ENCODE assay signal across 23 cellular contexts in genomic region chr3:126417461-126418255, GRCh38. TPM values are rescaled to one million over a fixed set of nuclear protein-coding genes. Genes with fewer than 3 reads are reported as not detected.
DNase-seq lines count a peak whose midpoint lies in the region; ATAC-seq, FAIRE-seq and TF ChIP-seq lines count a peak whose summit lies in the region.
"Had no signal": no experiment of that assay in that cellular context is flagged by ENCODE, and none has a peak within 500 bp of the region (broad histone marks: within the 10 kb centered on the region; RNA-seq: fewer than 3 reads in every experiment).

No MANE protein-coding gene starts in this region.

- no peak overlapping the region for H2BK15ac ChIP-seq in H1 (ENCODE audit: low read length)

- FAIRE-seq in H1 (lab: Jason Lieb, UNC): no peak

- no peak for ATAC-seq in upper lobe of right lung

- no peak for TF ChIP-seq EP300 in H1 (IDR thresholded peaks at IDR 0.05; ENCODE audit: borderline replicate concordance in 1 of 2, low read depth in 2 of 2, low read length in 2 of 2)

- no peak overlapping the region for H4K91ac ChIP-seq in H1 (replicated peaks; ENCODE audit: insufficient read length, low read length)

- H3K4me1 ChIP-seq in H1 (replicated peaks in 1 of 4; ENCODE audit: control insufficient read depth in 3 of 4, insufficient read depth in 4 of 4, low read length in 3 of 4): peaks cover 0 to 7% (median 2%) of the 10 kb centered on the region in 4 experiments; a peak in 3 of 7 replicates
- H3K4me1 ChIP-seq in osteoblast (ENCODE audit: insufficient read depth, low read length): no peaks in the 10 kb centered on the region
- H3K4me1 ChIP-seq in upper lobe of right lung: no peaks in the 10 kb centered on the region
- H3K4me1 ChIP-seq: Peyer's patch had no signal

- no peak overlapping the region for H3K9ac ChIP-seq in H1 (replicated peaks in 1 of 4; ENCODE audit: extremely low read depth in 1 of 4, low read depth in 3 of 4, low read length in 3 of 4)

- H2BK12ac ChIP-seq in H1 (ENCODE audit: low read depth, low read length): no peak overlapping the region

- H2AFZ ChIP-seq in H1 (ENCODE audit: low read length) (no peak overlapping the region), osteoblast (ENCODE audit: low read length) (no peak overlapping the region)

- no peak overlapping the region for H3K18ac ChIP-seq in H1 (ENCODE audit: extremely low read depth, low read length)

- peak; percentile 40 for DNase-seq in activated CD8-positive, alpha-beta memory T cell treated with anti-CD3 and anti-CD28 coated beads, Interleukin-2, amount 50 U/mL, for 48 hours
- no peak for DNase-seq in activated CD8-positive, alpha-beta memory T cell treated with anti-CD3 and anti-CD28 coated beads, Interleukin-2, amount 50 U/mL, for 4 hours
- DNase-seq in H1 (ENCODE audit: low read depth in 1 of 2, low spot score in 2 of 2) (peak in 1 of 2 experiments; percentile 41), osteoblast (ENCODE audit: insufficient read length, low spot score, missing footprints) (peak; percentile 54), upper lobe of right lung (peak; percentile 56), NCI-H2029 (lab: John Stamatoyannopoulos, UW) (no peak), C1 segment of cervical spinal cord (lab: John Stamatoyannopoulos, UW) (no peak)
- no peak for DNase-seq in stimulated activated CD4-positive, alpha-beta T cell treated with anti-CD3 and anti-CD28 coated beads, Interleukin-4, amount 100 ng/mL, for 1 hour
- DNase-seq: 8988T; CD4-positive, CD25-positive, alpha-beta regulatory T cell; COR-L47; GDM1; HCEC 1CT; NCI-H1092; NCI-H1436 treated with DMSO at 0.1 percent for 48 hours; NCI-H2029 treated with DMSO at 0.1 percent for 48 hours; NCI-H2171; NCI-H446; NCI-H69 had no signal

- H3K79me1 ChIP-seq in H1 (ENCODE audit: low read depth, low read length): no peaks in the 10 kb centered on the region

- no peaks in the 10 kb centered on the region for H3K36me3 ChIP-seq in H1 (ENCODE audit: control insufficient read depth in 2 of 4, insufficient read depth in 4 of 4, low read length in 3 of 4)
- no peaks in the 10 kb centered on the region for H3K36me3 ChIP-seq in osteoblast (ENCODE audit: insufficient read depth, low read length)
- H3K36me3 ChIP-seq in upper lobe of right lung: no peaks in the 10 kb centered on the region
- H3K36me3 ChIP-seq: Peyer's patch had no signal

- H3K4ac ChIP-seq in H1 (replicated peaks; ENCODE audit: insufficient read length, low read depth, low read length): no peak overlapping the region

- H3K79me2 ChIP-seq in H1 (ENCODE audit: control insufficient read depth in 1 of 2, insufficient read depth in 2 of 2, low read length in 2 of 2) (no peaks in the 10 kb centered on the region), osteoblast (ENCODE audit: insufficient read depth, low read length) (no peaks in the 10 kb centered on the region)

- H3K27me3 ChIP-seq in H1 (replicated peaks in 1 of 4; ENCODE audit: control insufficient read depth in 3 of 4, extremely low read depth in 1 of 4, insufficient read depth in 3 of 4, low read length in 3 of 4): no peaks in the 10 kb centered on the region; a peak in 1 of 7 replicates
- peaks cover 24% of the 10 kb centered on the region for H3K27me3 ChIP-seq in osteoblast (ENCODE audit: insufficient read depth, low read length)
- peaks cover 50% of the 10 kb centered on the region for H3K27me3 ChIP-seq in upper lobe of right lung
- H3K27me3 ChIP-seq: Peyer's patch had no signal

- no peak for TF ChIP-seq RAD21 in H1 (IDR thresholded peaks at IDR 0.05 in 1 of 2, conservative IDR thresholded peaks at IDR 0.05 in 1 of 2; ENCODE audit: low read depth in 2 of 2, low read length in 2 of 2)

- no peak overlapping the region for H3K56ac ChIP-seq in H1 (replicated peaks; ENCODE audit: insufficient read length, low read depth, low read length)

- POLR2A ChIA-PET in H1 (lab: Charles Lee; ENCODE audit: partially characterized antibody): interaction anchor here (1.4 to 2.1 kb wide), 2 partner anchors 18 to 24 kb away, joined by 3 to 7 read pairs; no protein-coding TSS in a partner anchor

- H4K5ac ChIP-seq in H1 (ENCODE audit: insufficient read length, low read depth, low read length): no peak overlapping the region

- CTCF ChIA-PET in H1 (lab: Charles Lee; ENCODE audit: partially characterized antibody): interaction anchor here (0.6 to 2.5 kb wide), 5 partner anchors 24 to 285 kb away, joined by 3 to 9 read pairs (median 4); no protein-coding TSS in a partner anchor

- no peak for TF ChIP-seq CTCF in H1 (IDR thresholded peaks at IDR 0.05; ENCODE audit: control extremely low read depth in 1 of 3, insufficient read depth in 1 of 3, low read depth in 1 of 3, low read length in 3 of 3)
- TF ChIP-seq CTCF in osteoblast (IDR thresholded peaks at IDR 0.05; ENCODE audit: extremely low read depth, low read depth, low read length): no peak
- TF ChIP-seq CTCF in upper lobe of right lung (IDR thresholded peaks at IDR 0.05): no peak

- no peak overlapping the region for H2BK120ac ChIP-seq in H1 (replicated peaks; ENCODE audit: low read depth, low read length)

- peak overlapping the region; percentile 31; the same call in 1 of the 2 replicates for H4K8ac ChIP-seq in H1 (ENCODE audit: extremely low read depth, insufficient read depth, low read length)

- intact Hi-C loops in upper lobe of right lung (cut with DNase I): no loop called here

- H3K9me3 ChIP-seq in H1 (ENCODE audit: insufficient read depth in 2 of 2, low read depth in 1 of 2, low read length in 1 of 2) (no peaks in the 10 kb centered on the region), osteoblast (ENCODE audit: low read depth, low read length) (no peaks in the 10 kb centered on the region), upper lobe of right lung (no peaks in the 10 kb centered on the region)
- H3K9me3 ChIP-seq: Peyer's patch had no signal

- no peak overlapping the region for H3K14ac ChIP-seq in H1 (ENCODE audit: insufficient read length)

- H4K20me1 ChIP-seq in H1 (replicated peaks in 1 of 2; ENCODE audit: control insufficient read depth in 1 of 2, insufficient read depth in 2 of 2, low read length in 2 of 2): no peaks in the 10 kb centered on the region
- H4K20me1 ChIP-seq in osteoblast (ENCODE audit: insufficient read depth, low read length): no peaks in the 10 kb centered on the region

- TF ChIP-seq POLR2A in H1 (IDR thresholded peaks at IDR 0.05; ENCODE audit: control extremely low read depth in 1 of 2, low read depth in 2 of 2, low read length in 2 of 2): no peak

- no peak overlapping the region for H3K23ac ChIP-seq in H1 (ENCODE audit: insufficient read length)

- H3K23me2 ChIP-seq in H1 (ENCODE audit: low read depth, low read length): no peaks in the 10 kb centered on the region

- no peak overlapping the region for H3K27ac ChIP-seq in H1 (ENCODE audit: low read depth, low read length)
- no peak overlapping the region for H3K27ac ChIP-seq in osteoblast (ENCODE audit: low read depth, low read length)
- no peak overlapping the region for H3K27ac ChIP-seq in upper lobe of right lung
- H3K27ac ChIP-seq: Peyer's patch had no signal

- no peak overlapping the region for H2BK5ac ChIP-seq in H1 (ENCODE audit: low read depth, low read length)

- H2AK5ac ChIP-seq in H1 (ENCODE audit: low read depth, low read length): no peak overlapping the region

- H3K4me3 ChIP-seq in H1 (ENCODE audit: extremely low read depth in 1 of 4, insufficient read depth in 2 of 4, low read depth in 3 of 4, low read length in 4 of 4) (no peak overlapping the region), osteoblast (ENCODE audit: insufficient read depth, low read length) (no peak overlapping the region), upper lobe of right lung (no peak overlapping the region)
- H3K4me3 ChIP-seq: Peyer's patch had no signal

- 91% methylated on average over 14 of the region's 16 CpGs; no CpG with 5 or more reads in 1 of the 2 experiments for WGBS in H1 (ENCODE audit: extremely low coverage in 1 of 2, insufficient coverage in 1 of 2, insufficient read length in 1 of 2, insufficient replicate concordance in 2 of 2, low coverage in 1 of 2, low lambda C conversion rate in 2 of 2, missing lambda C conversion rate in 1 of 2), 2 experiments

- no peak overlapping the region for H2BK20ac ChIP-seq in H1 (ENCODE audit: low read length)

- no peak overlapping the region for H3K4me2 ChIP-seq in H1 (ENCODE audit: insufficient read depth in 1 of 2, low read depth in 2 of 2, low read length in 2 of 2)
- H3K4me2 ChIP-seq in osteoblast (ENCODE audit: insufficient read depth, low read length): no peak overlapping the region

TF ChIP-seq in H1, 55 proteins besides CTCF, POLR2A, EP300 and RAD21:
- TF ChIP-seq RXRA (IDR thresholded peaks at IDR 0.05; ENCODE audit: insufficient read depth, low read depth, low read length): no peak
- no peak for TF ChIP-seq SIRT6 (IDR thresholded peaks at IDR 0.05; ENCODE audit: low read length)
- TF ChIP-seq SIX5 (IDR thresholded peaks at IDR 0.05; ENCODE audit: low read depth, low read length): no peak
- no peak for TF ChIP-seq BACH1 (IDR thresholded peaks at IDR 0.05; ENCODE audit: low read length)
- no peak for TF ChIP-seq KDM1A (IDR thresholded peaks at IDR 0.05; ENCODE audit: borderline replicate concordance, low read length)
- no peak for TF ChIP-seq JUND (IDR thresholded peaks at IDR 0.05; ENCODE audit: low read length)
- TF ChIP-seq CTBP2 (IDR thresholded peaks at IDR 0.05; ENCODE audit: borderline replicate concordance, insufficient read depth, insufficient read length, low read length): no peak

RNA-seq across cellular contexts. Expression of gene CFAP100, which starts 22.9 kb away (rescaled TPM):
- not detected in 2 replicates for total RNA-seq in H1 (2021; fragmentation: NEBNext Ultra II Directional; extraction: Animal tissue kit (Norgen Biotek cat#: 25700))
- 0.09 and 0.17 TPM in 2 replicates for polyA plus RNA-seq in H1 (2011; rRNA removed)
- polyA plus RNA-seq in H1 (2011; cell fraction: cytosol; rRNA removed): 0.12 TPM
- 0.68 TPM for polyA plus RNA-seq in H1 (2011; cell fraction: nucleus; rRNA removed)
- polyA plus RNA-seq in H1 (2012, experiment 1 of 2): not detected in 4 replicates
- not detected for polyA plus RNA-seq in H1 (2012, experiment 2 of 2)
- polyA plus RNA-seq in H1 (2013, experiment 1 of 2): 0.22 TPM
- 0.37 TPM for polyA plus RNA-seq in H1 (2013, experiment 2 of 2)
- polyA minus RNA-seq in H1 (2011; rRNA and poly(A)+ RNA removed): 0.69 TPM in 1 of 2 replicates, not detected in the other
- not detected for polyA minus RNA-seq in H1 (2011; cell fraction: cytosol; rRNA and poly(A)+ RNA removed)
- polyA minus RNA-seq in H1 (2011; cell fraction: nucleus; rRNA and poly(A)+ RNA removed): not detected
- total RNA-seq in osteoblast (not detected in 2 replicates), upper lobe of right lung (not detected)
- total RNA-seq: CD4-positive, CD25-positive, alpha-beta regulatory T cell; Daoy; MCF 10A; Peyer's patch had no signal
- polyA plus RNA-seq: AG04450; CD4-positive, CD25-positive, alpha-beta regulatory T cell had no signal

RNA-seq across cellular contexts. Expression of gene ZXDC, which starts 58.0 kb away (rescaled TPM):
- total RNA-seq in H1 (2021; fragmentation: NEBNext Ultra II Directional; extraction: Animal tissue kit (Norgen Biotek cat#: 25700)): 23.0 and 24.3 TPM in 2 replicates
- polyA plus RNA-seq in H1 (2011; rRNA removed): 12.7 and 19.1 TPM in 2 replicates
- 14.3 TPM for polyA plus RNA-seq in H1 (2011; cell fraction: cytosol; rRNA removed)
- 44.2 TPM for polyA plus RNA-seq in H1 (2011; cell fraction: nucleus; rRNA removed)
- polyA plus RNA-seq in H1 (2012, experiment 1 of 2): 11.1 to 14.1 TPM (median 13.0 TPM) in 4 replicates
- polyA plus RNA-seq in H1 (2012, experiment 2 of 2): 6.2 TPM
- 10.8 TPM for polyA plus RNA-seq in H1 (2013, experiment 1 of 2)
- polyA plus RNA-seq in H1 (2013, experiment 2 of 2): 8.9 TPM
- 34.3 and 34.8 TPM in 2 replicates for polyA minus RNA-seq in H1 (2011; rRNA and poly(A)+ RNA removed)
- polyA minus RNA-seq in H1 (2011; cell fraction: cytosol; rRNA and poly(A)+ RNA removed): 19.7 TPM
- 50.7 TPM for polyA minus RNA-seq in H1 (2011; cell fraction: nucleus; rRNA and poly(A)+ RNA removed)
- total RNA-seq in osteoblast (26.8 and 27.1 TPM in 2 replicates), upper lobe of right lung (40.3 TPM)

Comparison
In these comparisons a context has a peak if more than half of its experiments do, and no peak if none do; other contexts are left out.
1. DNase-seq: peak in activated CD8-positive, alpha-beta memory T cell treated with anti-CD3 and anti-CD28 coated beads, Interleukin-2, amount 50 U/mL, for 48 hours (single experiment), osteoblast (single experiment) and upper lobe of right lung (single experiment); none in activated CD8-positive, alpha-beta memory T cell treated with anti-CD3 and anti-CD28 coated beads, Interleukin-2, amount 50 U/mL, for 4 hours (single experiment), stimulated activated CD4-positive, alpha-beta T cell treated with anti-CD3 and anti-CD28 coated beads, Interleukin-4, amount 100 ng/mL, for 1 hour (single experiment), NCI-H2029 (single experiment) and C1 segment of cervical spinal cord (0 of 14).